8 cellular contexts compared by ENCODE assay signal in the genomic region with DNA sequence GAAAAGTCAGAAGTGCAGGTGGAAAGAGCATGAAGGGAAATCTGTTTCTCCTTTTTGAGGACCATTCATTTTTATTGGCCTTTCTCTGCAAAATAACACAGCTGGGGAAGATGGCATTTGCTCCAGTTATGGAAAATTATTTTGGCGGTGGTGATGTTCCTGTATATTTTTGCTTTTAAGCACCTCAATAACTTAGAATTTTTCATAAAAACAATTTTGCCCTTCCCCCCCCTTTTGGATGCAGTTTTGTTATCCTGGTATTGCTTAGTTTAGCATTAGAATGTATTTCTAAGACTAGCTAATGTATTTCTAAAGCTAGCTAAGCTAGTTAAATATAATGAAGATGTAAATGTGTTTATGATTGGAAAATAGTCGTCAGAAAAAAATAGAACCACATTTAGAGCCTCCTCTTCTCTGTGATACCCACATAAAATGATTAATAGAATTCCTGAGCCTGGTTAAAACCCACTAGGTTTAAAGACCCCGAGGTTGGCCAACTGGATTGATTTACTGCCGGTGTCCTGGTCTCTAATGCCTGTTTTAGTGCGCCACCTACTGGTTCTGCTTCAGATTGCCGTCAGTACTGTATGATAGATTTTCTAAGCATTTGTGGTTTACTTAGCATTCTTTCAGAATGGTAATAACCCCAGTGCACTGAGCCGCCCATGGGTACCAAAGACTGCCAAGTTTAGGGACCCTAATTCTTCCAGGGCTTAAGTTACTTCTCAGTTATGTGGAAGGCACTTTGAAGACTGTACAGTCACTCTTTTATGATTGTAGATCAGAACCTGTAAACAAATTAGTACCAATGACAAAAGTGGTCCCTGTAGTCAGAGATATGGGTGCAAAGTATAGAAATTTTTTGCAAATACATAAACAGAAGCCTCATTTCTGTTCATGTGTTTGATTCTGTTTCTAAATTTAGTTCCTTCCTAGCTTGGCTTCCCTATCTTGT. TPM values are rescaled to one million over a fixed set of nuclear protein-coding genes. Genes with fewer than 3 reads are reported as not detected.
DNase-seq lines count a peak whose midpoint lies in the region; ATAC-seq and TF ChIP-seq lines count a peak whose summit lies in the region.

No MANE protein-coding gene starts in this region.

- H3K36me3 Mint-ChIP-seq in activated CD4-positive, alpha-beta T cell treated with anti-CD3 and anti-CD28 coated beads, Interleukin-2, amount 10 ng/mL, durations not matched to agents 24 days and 14 days (ENCODE audit: low read depth): peaks cover 5% of the 10 kb centered on the region

- TF ChIP-seq RAD21 in liver (IDR thresholded peaks at IDR 0.05): peak; percentile 98 to 99

- H3K9ac ChIP-seq in liver (ENCODE audit: low read depth in 1 of 2, low read length in 2 of 2): no peak overlapping the region

- H3K4me3 ChIP-seq in coronary artery (peak overlapping the region; percentile 56), liver (ENCODE audit: low read depth in 1 of 3, low read length in 3 of 3) (peak overlapping the region in 1 of 3 donors; percentile 24)

- ATAC-seq in HG03354 (IDR thresholded peaks at IDR 0.05; ENCODE audit: poor library complexity, severe bottlenecking, unreplicated experiment) (peak; percentile 59), HG02642 (IDR thresholded peaks at IDR 0.05; ENCODE audit: poor library complexity, unreplicated experiment) (no peak)

- H3K9me3 Mint-ChIP-seq in activated CD4-positive, alpha-beta T cell treated with anti-CD3 and anti-CD28 coated beads, Interleukin-2, amount 10 ng/mL, durations not matched to agents 24 days and 14 days: no peaks in the 10 kb centered on the region

- peak; percentile 77 for TF ChIP-seq CTCF in GM13976 (IDR thresholded peaks at IDR 0.05; ENCODE audit: borderline replicate concordance, control extremely low read depth, extremely low read depth, insufficient read depth, missing control alignments)
- peak; percentile 94 for TF ChIP-seq CTCF in coronary artery (IDR thresholded peaks at IDR 0.05)
- TF ChIP-seq CTCF in liver (IDR thresholded peaks at IDR 0.05; ENCODE audit: low read depth, low read length, missing input control): peak; percentile 86

- H3K4me1 Mint-ChIP-seq in activated CD4-positive, alpha-beta T cell treated with anti-CD3 and anti-CD28 coated beads, Interleukin-2, amount 10 ng/mL, durations not matched to agents 24 days and 14 days: peaks cover 57% of the 10 kb centered on the region

- no peaks in the 10 kb centered on the region for H3K27me3 ChIP-seq in liver (ENCODE audit: control insufficient read depth in 4 of 4, insufficient read depth in 4 of 4, low read length in 3 of 4)

- intact Hi-C loops in activated CD4-positive, alpha-beta T cell treated with anti-CD3 and anti-CD28 coated beads, Interleukin-2, amount 10 ng/mL, durations not matched to agents 24 days and 14 days (cut with micrococcal nuclease): loop anchor here (1.0 to 2.0 kb wide), 4 partner anchors 55 to 613 kb away; no protein-coding TSS in a partner anchor

- peaks cover 18 to 72% (median 65%) of the 10 kb centered on the region in 4 donors for H3K4me1 ChIP-seq in liver (ENCODE audit: control insufficient read depth in 4 of 4, insufficient read depth in 4 of 4, low read length in 3 of 4)

- no peak overlapping the region for H3K4me3 Mint-ChIP-seq in activated CD4-positive, alpha-beta T cell treated with anti-CD3 and anti-CD28 coated beads, Interleukin-2, amount 10 ng/mL, durations not matched to agents 24 days and 14 days

- peaks cover 0 to 6% (median 1%) of the 10 kb centered on the region in 4 donors for H3K36me3 ChIP-seq in liver (ENCODE audit: control insufficient read depth in 4 of 4, insufficient read depth in 3 of 4, low read depth in 1 of 4, low read length in 3 of 4)

- H3K9me3 ChIP-seq in liver (ENCODE audit: control insufficient read depth in 4 of 4, low read length in 3 of 4): no peaks in the 10 kb centered on the region

- H3K27ac Mint-ChIP-seq in activated CD4-positive, alpha-beta T cell treated with anti-CD3 and anti-CD28 coated beads, Interleukin-2, amount 10 ng/mL, durations not matched to agents 24 days and 14 days: no peak overlapping the region

- peaks cover 9% of the 10 kb centered on the region for H3K27me3 Mint-ChIP-seq in activated CD4-positive, alpha-beta T cell treated with anti-CD3 and anti-CD28 coated beads, Interleukin-2, amount 10 ng/mL, durations not matched to agents 24 days and 14 days

- H3K27ac ChIP-seq in coronary artery (peak overlapping the region; percentile 81 to 82), liver (ENCODE audit: low read depth in 1 of 2, low read length in 2 of 2) (peak overlapping the region in 1 of 2 donors; percentile 58)

- peak; percentile 70 for DNase-seq in GM13976 (ENCODE audit: low spot score)
- DNase-seq in NCI-H526 (lab: John Stamatoyannopoulos, UW): peak; percentile 58 to 87
- peak; percentile 94 for DNase-seq in activated CD4-positive, alpha-beta T cell treated with anti-CD3 and anti-CD28 coated beads, Interleukin-2, amount 10 ng/mL, durations not matched to agents 24 days and 14 days
- no peak for DNase-seq in coronary artery (ENCODE audit: low spot score)
- DNase-seq in stimulated activated CD4-positive, alpha-beta T cell treated with anti-CD3 and anti-CD28 coated beads, Interleukin-2, amount 100 ng/mL, for 48 hours: peak; percentile 77 to 86

- in situ Hi-C loops in GM13976 (cut with MboI; ENCODE audit: low sequenced_read_pairs, unreplicated experiment): loop anchor here (5.0 to 10.0 kb wide), 2 partner anchors 498 to 601 kb away; no protein-coding TSS in a partner anchor

- WGBS in liver: 5% methylated on average over 7 of the region's 7 CpGs

TF ChIP-seq in liver, 16 proteins besides CTCF, POLR2A, EP300 and RAD21:
- TF ChIP-seq FOXA1 (IDR thresholded peaks at IDR 0.05) (peak; percentile 35), SP1 (IDR thresholded peaks at IDR 0.05) (peak; percentile 4), HNF4G (IDR thresholded peaks at IDR 0.05) (no peak), RXRA (IDR thresholded peaks at IDR 0.05) (peak; percentile 30 to 80), HNF4A (conservative IDR thresholded peaks at IDR 0.05) (no peak)
- TF ChIP-seq, protein P1, sequence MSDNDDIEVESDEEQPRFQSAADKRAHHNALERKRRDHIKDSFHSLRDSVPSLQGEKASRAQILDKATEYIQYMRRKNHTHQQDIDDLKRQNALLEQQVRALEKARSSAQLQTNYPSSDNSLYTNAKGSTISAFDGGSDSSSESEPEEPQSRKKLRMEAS (IDR thresholded peaks at IDR 0.05): no peak
- TF ChIP-seq, protein P2, sequence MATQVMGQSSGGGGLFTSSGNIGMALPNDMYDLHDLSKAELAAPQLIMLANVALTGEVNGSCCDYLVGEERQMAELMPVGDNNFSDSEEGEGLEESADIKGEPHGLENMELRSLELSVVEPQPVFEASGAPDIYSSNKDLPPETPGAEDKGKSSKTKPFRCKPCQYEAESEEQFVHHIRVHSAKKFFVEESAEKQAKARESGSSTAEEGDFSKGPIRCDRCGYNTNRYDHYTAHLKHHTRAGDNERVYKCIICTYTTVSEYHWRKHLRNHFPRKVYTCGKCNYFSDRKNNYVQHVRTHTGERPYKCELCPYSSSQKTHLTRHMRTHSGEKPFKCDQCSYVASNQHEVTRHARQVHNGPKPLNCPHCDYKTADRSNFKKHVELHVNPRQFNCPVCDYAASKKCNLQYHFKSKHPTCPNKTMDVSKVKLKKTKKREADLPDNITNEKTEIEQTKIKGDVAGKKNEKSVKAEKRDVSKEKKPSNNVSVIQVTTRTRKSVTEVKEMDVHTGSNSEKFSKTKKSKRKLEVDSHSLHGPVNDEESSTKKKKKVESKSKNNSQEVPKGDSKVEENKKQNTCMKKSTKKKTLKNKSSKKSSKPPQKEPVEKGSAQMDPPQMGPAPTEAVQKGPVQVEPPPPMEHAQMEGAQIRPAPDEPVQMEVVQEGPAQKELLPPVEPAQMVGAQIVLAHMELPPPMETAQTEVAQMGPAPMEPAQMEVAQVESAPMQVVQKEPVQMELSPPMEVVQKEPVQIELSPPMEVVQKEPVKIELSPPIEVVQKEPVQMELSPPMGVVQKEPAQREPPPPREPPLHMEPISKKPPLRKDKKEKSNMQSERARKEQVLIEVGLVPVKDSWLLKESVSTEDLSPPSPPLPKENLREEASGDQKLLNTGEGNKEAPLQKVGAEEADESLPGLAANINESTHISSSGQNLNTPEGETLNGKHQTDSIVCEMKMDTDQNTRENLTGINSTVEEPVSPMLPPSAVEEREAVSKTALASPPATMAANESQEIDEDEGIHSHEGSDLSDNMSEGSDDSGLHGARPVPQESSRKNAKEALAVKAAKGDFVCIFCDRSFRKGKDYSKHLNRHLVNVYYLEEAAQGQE (IDR thresholded peaks at IDR 0.05): no peak
- TF ChIP-seq, protein P3, sequence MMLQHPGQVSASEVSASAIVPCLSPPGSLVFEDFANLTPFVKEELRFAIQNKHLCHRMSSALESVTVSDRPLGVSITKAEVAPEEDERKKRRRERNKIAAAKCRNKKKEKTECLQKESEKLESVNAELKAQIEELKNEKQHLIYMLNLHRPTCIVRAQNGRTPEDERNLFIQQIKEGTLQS (IDR thresholded peaks at IDR 0.05): no peak

RNA-seq across cellular contexts. Expression of a gene that starts 11.4 kb away (rescaled TPM):
- 0.83 and 1.0 TPM in 2 replicates for total RNA-seq in activated CD4-positive, alpha-beta T cell treated with anti-CD3 and anti-CD28 coated beads, Interleukin-2, amount 10 ng/mL, durations not matched to agents 24 days and 14 days
- total RNA-seq in liver: 10 to 100 TPM; 20.1 to 77.5 TPM
- polyA plus RNA-seq in liver: 10 to 100 TPM; 11.1 to 22.0 TPM

Comparison
In these comparisons a context has a peak if more than half of its experiments do, and no peak if none do; other contexts are left out.
1. RNA of a gene that starts 11.4 kb away (total RNA-seq): 20.1 to 77.5 TPM in liver; 0.83 to 1.0 TPM in activated CD4-positive, alpha-beta T cell treated with anti-CD3 and anti-CD28 coated beads, Interleukin-2, amount 10 ng/mL, durations not matched to agents 24 days and 14 days; every median in the first group is over 10 times any median in the second.
2. Peak in every context shown above with its lines, with median percentiles within 50 percentile points of each other: CTCF ChIP-seq.